ENCODE assay signal across 8 cellular contexts in genomic region chr7:157140118-157140905, GRCh38. TPM values are rescaled to one million over a fixed set of nuclear protein-coding genes. Genes with fewer than 3 reads are reported as not detected.
DNase-seq lines count a peak whose midpoint lies in the region; ATAC-seq and TF ChIP-seq lines count a peak whose summit lies in the region.

No MANE protein-coding gene starts in this region.

- peak overlapping the region; percentile 78 for H3K27ac Mint-ChIP-seq in CD8-positive, alpha-beta T cell
- H3K27ac Mint-ChIP-seq in nephron = peak overlapping the region; percentile 16 to 68 (median 34)

- H3K4me3 Mint-ChIP-seq in CD8-positive, alpha-beta T cell = peak overlapping the region; percentile 68
- peak overlapping the region; percentile 79 to 89 (median 85) for H3K4me3 Mint-ChIP-seq in nephron

- H3K4me3 ChIP-seq in CD8-positive, alpha-beta T cell (ENCODE audit: low read depth, low read length) = peak overlapping the region; percentile 57
- H3K4me3 ChIP-seq in OCI-LY7 (ENCODE audit: low read depth, low read length, poor library complexity, severe bottlenecking) = peak overlapping the region; percentile 99
- peak overlapping the region; percentile 86 for H3K4me3 ChIP-seq in colonic mucosa

- H3K27me3 Mint-ChIP-seq in CD8-positive, alpha-beta T cell (ENCODE audit: low read depth) = no peaks in the 10 kb centered on the region
- no peaks in the 10 kb centered on the region for H3K27me3 Mint-ChIP-seq in nephron (ENCODE audit: low read depth)

- POLR2A ChIA-PET in CD8-positive, alpha-beta T cell (lab: Charles Lee) = interaction anchor here (0.6 to 1.3 kb wide), 3 partner anchors 34 to 247 kb away, joined by 3 to 4 read pairs (median 3); partner anchors contain the start of gene LMBR1
- POLR2A ChIA-PET in OCI-LY7 (lab: Charles Lee) = interaction anchor here (0.5 to 0.6 kb wide), 2 partner anchors 23 to 213 kb away, joined by 3 to 4 read pairs; no protein-coding TSS in a partner anchor

- H3K9me3 Mint-ChIP-seq in CD8-positive, alpha-beta T cell = no peaks in the 10 kb centered on the region
- H3K9me3 Mint-ChIP-seq in nephron = no peaks in the 10 kb centered on the region

- no peaks in the 10 kb centered on the region for H3K9me2 ChIP-seq in OCI-LY7 (ENCODE audit: insufficient read depth, low read length)

- CTCF ChIA-PET in CD8-positive, alpha-beta T cell (lab: Charles Lee) = no interaction called here
- CTCF ChIA-PET in OCI-LY7 (lab: Charles Lee; ENCODE audit: unreplicated experiment) = interaction anchor here (0.5 kb wide), 1 partner anchor 132 kb away, joined by 3 read pairs; no protein-coding TSS in a partner anchor

- peaks cover 28% of the 10 kb centered on the region for H4K20me1 ChIP-seq in OCI-LY7 (ENCODE audit: insufficient read depth, low read length)

- peak overlapping the region; percentile 93 for H3K4me2 ChIP-seq in OCI-LY7 (ENCODE audit: low read length)

- H3K4me1 ChIP-seq in CD8-positive, alpha-beta T cell (ENCODE audit: insufficient read depth, low read length) = peaks cover 47% of the 10 kb centered on the region
- H3K4me1 ChIP-seq in OCI-LY7 (ENCODE audit: insufficient read depth, low read length, poor library complexity, severe bottlenecking) (peaks cover 31% of the 10 kb centered on the region), colonic mucosa (peaks cover 5% of the 10 kb centered on the region)

- no peak overlapping the region for H3K27ac ChIP-seq in CD8-positive, alpha-beta T cell (ENCODE audit: low read depth, low read length)
- H3K27ac ChIP-seq in OCI-LY7 (ENCODE audit: low read depth, low read length, poor library complexity, severe bottlenecking) (peak overlapping the region; percentile 84), colonic mucosa (no peak overlapping the region)

- TSS peak; percentile 63 for BruUV-seq in OCI-LY7 (replicated peaks; lab: Mats Ljungman, UMichigan)

- no peaks in the 10 kb centered on the region for H3K9me3 ChIP-seq in CD8-positive, alpha-beta T cell (ENCODE audit: low read length)
- H3K9me3 ChIP-seq in OCI-LY7 (ENCODE audit: low read length) = peaks cover 7% of the 10 kb centered on the region; the same call in 1 of the 2 replicates
- no peaks in the 10 kb centered on the region for H3K9me3 ChIP-seq in colonic mucosa

- intact Hi-C loops in CD8-positive, alpha-beta T cell (cut with DNase I, micrococcal nuclease) = loop anchor here (5.0 kb wide), 2 partner anchors 1373 to 1567 kb away; no protein-coding TSS in a partner anchor
- intact Hi-C loops in OCI-LY7 (cut with micrococcal nuclease; ENCODE audit: unreplicated experiment) (no loop called here), colonic mucosa (cut with DNase I) (loop anchor here (5.0 kb wide), 1 partner anchor 178 kb away; no protein-coding TSS in a partner anchor)

- H3K4me1 Mint-ChIP-seq in CD8-positive, alpha-beta T cell (ENCODE audit: low read depth) = peaks cover 58% of the 10 kb centered on the region
- H3K4me1 Mint-ChIP-seq in nephron = peaks cover 50% of the 10 kb centered on the region

- H3K79me2 ChIP-seq in OCI-LY7 (ENCODE audit: insufficient read depth, low read depth, low read length) = peaks cover 62% of the 10 kb centered on the region

- H3K27me3 ChIP-seq in CD8-positive, alpha-beta T cell (ENCODE audit: insufficient read depth, low read length) = no peaks in the 10 kb centered on the region
- H3K27me3 ChIP-seq in colonic mucosa = no peaks in the 10 kb centered on the region

- no peaks in the 10 kb centered on the region for H3K36me3 ChIP-seq in CD8-positive, alpha-beta T cell (ENCODE audit: insufficient read depth, low read length)
- H3K36me3 ChIP-seq in OCI-LY7 (ENCODE audit: insufficient read depth, low read length) = peaks cover 59% of the 10 kb centered on the region
- H3K36me3 ChIP-seq in colonic mucosa = no peaks in the 10 kb centered on the region

- peak in 2 of 7 experiments; percentile 15 to 17 for DNase-seq in CD8-positive, alpha-beta T cell
- peak; percentile 21 for DNase-seq in OCI-LY7 (ENCODE audit: low spot score)
- no peak for DNase-seq in colonic mucosa
- no peak for DNase-seq in H4 (ENCODE audit: low spot score)
- DNase-seq in pons (ENCODE audit: low spot score) = no peak

- ATAC-seq in CD8-positive, alpha-beta T cell = no peak
- ATAC-seq in HG03139 (IDR thresholded peaks at IDR 0.05; ENCODE audit: unreplicated experiment) (no peak), GM21619 (IDR thresholded peaks at IDR 0.05; ENCODE audit: unreplicated experiment) (no peak)

- TF ChIP-seq CTCF in CD8-positive, alpha-beta T cell (IDR thresholded peaks at IDR 0.05) = no peak
- no peak for TF ChIP-seq CTCF in OCI-LY7 (conservative IDR thresholded peaks at IDR 0.05; ENCODE audit: low read length)
- no peak for TF ChIP-seq CTCF in colonic mucosa (IDR thresholded peaks at IDR 0.05)
- no peak for TF ChIP-seq CTCF in nephron (IDR thresholded peaks at IDR 0.05; ENCODE audit: unreplicated experiment in 3 of 3)

- H3K9ac ChIP-seq in colonic mucosa (ENCODE audit: low read depth in 2 of 2, low read length in 2 of 2) = peak overlapping the region; percentile 85 to 95

- no peak overlapping the region for H2AFZ ChIP-seq in OCI-LY7 (ENCODE audit: low read length)

- H3K36me3 Mint-ChIP-seq in CD8-positive, alpha-beta T cell = peaks cover 40% of the 10 kb centered on the region
- peaks cover 38% of the 10 kb centered on the region for H3K36me3 Mint-ChIP-seq in nephron (ENCODE audit: low read depth)

RNA-seq across cellular contexts. Expression of gene UBE3C, which starts 1.6 kb away (rescaled TPM):
- 10 to 100 TPM; 25.3 to 28.8 TPM for total RNA-seq in CD8-positive, alpha-beta T cell
- total RNA-seq in OCI-LY7 (2014; rRNA removed; shearing (Covaris generic)) = 51.5 and 60.4 TPM in 2 replicates
- 60.0 and 66.1 TPM in 2 replicates for total RNA-seq in OCI-LY7 (2022)
- 10 to 100 TPM; 50.9 to 60.7 TPM for total RNA-seq in colonic mucosa
- 56.2 and 65.3 TPM in 2 replicates for total RNA-seq in H4 (2014; rRNA removed; shearing (Covaris generic))
